8 cellular contexts compared by ENCODE assay signal in the genomic region with DNA sequence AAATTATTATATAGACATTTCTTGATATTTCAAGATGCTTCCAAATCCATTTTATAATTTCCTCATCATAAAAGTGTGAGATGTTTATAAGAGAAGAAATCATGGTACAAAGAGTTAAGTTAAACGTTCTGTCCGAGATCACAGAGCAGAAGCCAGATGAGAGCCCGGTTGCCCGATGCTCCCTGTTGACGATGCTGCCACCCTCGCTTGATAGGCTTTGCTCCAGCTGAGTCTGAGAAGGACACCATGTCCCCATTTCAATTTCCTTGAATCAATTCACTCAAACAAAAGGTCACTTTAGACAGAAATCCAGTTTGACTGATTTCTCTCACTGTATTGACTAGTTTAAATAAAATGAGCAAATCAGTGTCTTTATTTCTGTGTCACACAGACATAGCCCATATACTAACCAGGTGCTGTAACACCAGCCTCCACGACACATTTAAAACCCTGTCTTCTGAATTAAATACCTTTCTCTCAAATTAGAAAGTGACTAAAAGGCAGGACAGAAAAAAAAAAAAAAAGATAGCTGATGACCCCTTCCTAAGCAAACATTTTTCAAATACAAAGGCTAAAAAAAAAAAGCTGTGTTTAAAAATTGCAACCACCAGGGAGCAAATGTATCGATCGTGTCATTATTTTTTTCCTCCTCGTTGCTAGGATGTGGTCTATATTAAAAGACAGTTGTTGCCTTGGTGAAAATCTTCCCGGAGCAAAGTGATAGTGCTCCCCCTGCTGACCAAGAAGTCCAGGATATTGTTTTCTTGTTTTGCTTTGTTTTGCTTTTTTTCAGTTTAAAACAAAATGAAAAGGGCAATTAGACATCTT. TPM values are rescaled to one million over a fixed set of nuclear protein-coding genes. Genes with fewer than 3 reads are reported as not detected.
DNase-seq lines count a peak whose midpoint lies in the region; ATAC-seq and TF ChIP-seq lines count a peak whose summit lies in the region.

No MANE protein-coding gene starts in this region.

- POLR2A ChIA-PET in OCI-LY7 (lab: Charles Lee) = interaction anchor here (0.6 to 2.3 kb wide), 11 partner anchors 15 to 514 kb away, joined by 3 to 17 read pairs (median 4); partner anchors contain the start of gene PRKACB

- peaks cover 4% of the 10 kb centered on the region; the same call in 1 of the 2 replicates for H3K9me3 ChIP-seq in OCI-LY7 (ENCODE audit: low read length)

- CTCF ChIA-PET in OCI-LY7 (lab: Charles Lee; ENCODE audit: unreplicated experiment) = no interaction called here

- peak; percentile 95 for TF ChIP-seq CTCF in OCI-LY7 (conservative IDR thresholded peaks at IDR 0.05; ENCODE audit: low read length)
- peak; percentile 92 for TF ChIP-seq CTCF in foreskin keratinocyte (conservative IDR thresholded peaks at IDR 0.05)

- H3K36me3 ChIP-seq in OCI-LY7 (ENCODE audit: insufficient read depth, low read length) = no peaks in the 10 kb centered on the region

- DNase-seq in CD1c-positive myeloid dendritic cell (ENCODE audit: extremely low spot score) = peak; percentile 81
- peak; percentile 86 for DNase-seq in Jurkat, Clone E6-1 (ENCODE audit: low read depth, low spot score)
- DNase-seq in OCI-LY7 (ENCODE audit: low spot score) = peak; percentile 76
- peak; percentile 42 for DNase-seq in activated naive CD4-positive, alpha-beta T cell treated with Interleukin-2 at 50 U/mL for 16 hours
- DNase-seq in foreskin keratinocyte = no peak
- peak; percentile 44 for DNase-seq in non-pigmented ciliary epithelial cell (ENCODE audit: low read depth)

- peaks cover 26% of the 10 kb centered on the region for H3K4me1 ChIP-seq in OCI-LY7 (ENCODE audit: insufficient read depth, low read length, poor library complexity, severe bottlenecking)
- peaks cover 9% of the 10 kb centered on the region for H3K4me1 ChIP-seq in foreskin keratinocyte

- H3K79me2 ChIP-seq in OCI-LY7 (ENCODE audit: insufficient read depth, low read depth, low read length) = no peaks in the 10 kb centered on the region

- intact Hi-C loops in OCI-LY7 (cut with micrococcal nuclease; ENCODE audit: unreplicated experiment) = loop anchor here (1.0 to 10.0 kb wide), 5 partner anchors 109 to 529 kb away; partner anchors contain the start of gene SAMD13

- H3K27ac ChIP-seq in OCI-LY7 (ENCODE audit: low read depth, low read length, poor library complexity, severe bottlenecking) (no peak overlapping the region), foreskin keratinocyte (no peak overlapping the region)

- peak; percentile 49 for ATAC-seq in GM19372 (IDR thresholded peaks at IDR 0.05; ENCODE audit: low read depth, unreplicated experiment)
- peak; percentile 67 for ATAC-seq in foreskin keratinocyte
- no peak for ATAC-seq in GM18517 (IDR thresholded peaks at IDR 0.05; ENCODE audit: unreplicated experiment)

- H3K4me3 ChIP-seq in Jurkat, Clone E6-1 (ENCODE audit: low read length) = peak overlapping the region; percentile 27; the same call in 1 of the 2 replicates
- peak overlapping the region; percentile 52 for H3K4me3 ChIP-seq in OCI-LY7 (ENCODE audit: low read depth, low read length, poor library complexity, severe bottlenecking)

- no TSS peak for BruUV-seq in OCI-LY7 (replicated peaks; lab: Mats Ljungman, UMichigan)

- H3K4me2 ChIP-seq in OCI-LY7 (ENCODE audit: low read length) = peak overlapping the region; percentile 61

- H4K20me1 ChIP-seq in OCI-LY7 (ENCODE audit: insufficient read depth, low read length) = no peaks in the 10 kb centered on the region

- H2AFZ ChIP-seq in OCI-LY7 (ENCODE audit: low read length) = peak overlapping the region; percentile 94

- H3K9me2 ChIP-seq in OCI-LY7 (ENCODE audit: insufficient read depth, low read length) = no peaks in the 10 kb centered on the region

- no peaks in the 10 kb centered on the region for H3K27me3 ChIP-seq in foreskin keratinocyte

RNA-seq across cellular contexts. Expression of gene DNASE2B, which starts 35.2 kb away (rescaled TPM):
- not detected for polyA plus RNA-seq in Jurkat, Clone E6-1 (2012; ENCODE audit: insufficient read depth, insufficient read length)
- 0.22 TPM in 1 of 2 replicates, not detected in the other for total RNA-seq in OCI-LY7 (2014; rRNA removed; shearing (Covaris generic))
- not detected in 2 replicates for total RNA-seq in OCI-LY7 (2022)
- total RNA-seq in foreskin keratinocyte = not detected in 2 replicates
- polyA plus RNA-seq in foreskin keratinocyte = not detected in 2 replicates

RNA-seq across cellular contexts. Expression of gene RPF1, which starts 45.6 kb away (rescaled TPM):
- 97.5 TPM for polyA plus RNA-seq in Jurkat, Clone E6-1 (2012; ENCODE audit: insufficient read depth, insufficient read length)
- 56.3 and 57.9 TPM in 2 replicates for total RNA-seq in OCI-LY7 (2014; rRNA removed; shearing (Covaris generic))
- 47.1 and 49.7 TPM in 2 replicates for total RNA-seq in OCI-LY7 (2022)
- 50.9 and 56.1 TPM in 2 replicates for total RNA-seq in foreskin keratinocyte
- 49.2 and 52.3 TPM in 2 replicates for polyA plus RNA-seq in foreskin keratinocyte

Comparison
In these comparisons a context has a peak if more than half of its experiments do, and no peak if none do; other contexts are left out.
1. DNase-seq: peak in CD1c-positive myeloid dendritic cell (single experiment), Jurkat, Clone E6-1 (single experiment), OCI-LY7 (single experiment), activated naive CD4-positive, alpha-beta T cell treated with Interleukin-2 at 50 U/mL for 16 hours (single experiment) and non-pigmented ciliary epithelial cell (single experiment); none in foreskin keratinocyte (0 of 2).